1 cellular context compared by ENCODE assay signal in genomic region chr6:24844903-24845302, GRCh38.
TF ChIP-seq lines count a peak whose summit lies in the region.

No MANE protein-coding gene starts in this region.

TF ChIP-seq in GM12878, 131 proteins besides CTCF, POLR2A, EP300 and RAD21 (continued from another document):
- 0 out of 2 replicates have a peak, but pooled peaks have one; percentile 33 for TF ChIP-seq IRF4 (IDR thresholded peaks at IDR 0.05; ENCODE audit: low read depth, low read length)
- no peak for TF ChIP-seq CHD2 (IDR thresholded peaks at IDR 0.05; ENCODE audit: borderline replicate concordance, low read depth, low read length)
- TF ChIP-seq JUNB (IDR thresholded peaks at IDR 0.05): peak; percentile 26; the same call in 1 of the 2 replicates
- TF ChIP-seq CREM (IDR thresholded peaks at IDR 0.05; ENCODE audit: low read depth): no peak
